ENCODE assay signal across 23 cellular contexts in genomic region chr2:38159171-38159570, GRCh38.
A peak's percentile ranks its signal among the peaks of the same experiment; 100 is the strongest.
DNase-seq lines count a peak whose midpoint lies in the region; ATAC-seq and TF ChIP-seq lines count a peak whose summit lies in the region.
"Had no signal": no experiment of that assay in that cellular context is flagged by ENCODE, and none has a peak within 500 bp of the region (broad histone marks: within the 10 kb centered on the region; RNA-seq: fewer than 3 reads in every experiment).

No MANE protein-coding gene starts in this region.

- H3K4me1 Mint-ChIP-seq in chondrocyte (ENCODE audit: low read depth): peaks cover 35% of the 10 kb centered on the region
- H3K4me1 Mint-ChIP-seq: activated CD8-positive, alpha-beta memory T cell treated with anti-CD3 and anti-CD28 coated beads, Interleukin-2, amount 10 ng/mL, durations not matched to agents 7 days and 5 days; activated naive CD8-positive, alpha-beta T cell treated with anti-CD3 and anti-CD28 coated beads for 36 hours; IgD-negative memory B cell; stimulated activated naive CD8-positive, alpha-beta T cell treated with anti-CD3 and anti-CD28 coated beads, Interleukin-15, amount 100 ng/mL, for 72 hours had no signal

- H3K36me3 ChIP-seq in esophagus muscularis mucosa (no peaks in the 10 kb centered on the region), lower lobe of right lung (no peaks in the 10 kb centered on the region), thyroid gland (no peaks in the 10 kb centered on the region)

- H3K4me1 ChIP-seq in esophagus muscularis mucosa: peaks cover 0 to 45% (median 44%) of the 10 kb centered on the region in 4 donors
- peaks cover 27% of the 10 kb centered on the region for H3K4me1 ChIP-seq in lower lobe of right lung
- H3K4me1 ChIP-seq in thyroid gland: peaks cover 25 to 29% of the 10 kb centered on the region in 2 donors

- H3K27me3 ChIP-seq in esophagus muscularis mucosa (no peaks in the 10 kb centered on the region), lower lobe of right lung (ENCODE audit: low read depth) (no peaks in the 10 kb centered on the region), thyroid gland (no peaks in the 10 kb centered on the region)

- TF ChIP-seq POLR2A in esophagus muscularis mucosa (IDR thresholded peaks at IDR 0.05; ENCODE audit: low read depth): no peak
- no peak for TF ChIP-seq POLR2A in thyroid gland (IDR thresholded peaks at IDR 0.05)

- H3K27ac ChIP-seq in VCaP (peak overlapping the region; percentile 95), esophagus muscularis mucosa (replicated peaks in 1 of 4) (peak overlapping the region; percentile 58 to 74 (median 60)), lower lobe of right lung (peak overlapping the region; percentile 55), thyroid gland (peak overlapping the region; percentile 64 to 77 (median 76))
- H3K27ac ChIP-seq: epithelial cell of prostate had no signal

- H3K36me3 Mint-ChIP-seq in chondrocyte (ENCODE audit: low read depth): peaks cover 2% of the 10 kb centered on the region
- H3K36me3 Mint-ChIP-seq: activated CD8-positive, alpha-beta memory T cell treated with anti-CD3 and anti-CD28 coated beads, Interleukin-2, amount 10 ng/mL, durations not matched to agents 7 days and 5 days; activated naive CD8-positive, alpha-beta T cell treated with anti-CD3 and anti-CD28 coated beads for 36 hours; IgD-negative memory B cell had no signal

- H3K9me3 Mint-ChIP-seq in chondrocyte (ENCODE audit: low read depth): no peaks in the 10 kb centered on the region
- H3K9me3 Mint-ChIP-seq: activated naive CD8-positive, alpha-beta T cell treated with anti-CD3 and anti-CD28 coated beads for 36 hours; CD4-positive, alpha-beta T cell; GM23338; stimulated activated naive CD8-positive, alpha-beta T cell treated with anti-CD3 and anti-CD28 coated beads, Interleukin-15, amount 100 ng/mL, for 72 hours had no signal

- DNase-seq in esophagus muscularis mucosa (ENCODE audit: extremely low spot score) (no peak), lower lobe of right lung (no peak), thyroid gland (no peak), chondrocyte (ENCODE audit: low spot score) (no peak), SHP77 (lab: John Stamatoyannopoulos, UW) (no peak)
- no peak for DNase-seq in central memory CD4-positive, alpha-beta T cell
- no peak for DNase-seq in stimulated activated naive CD8-positive, alpha-beta T cell treated with anti-CD3 and anti-CD28 coated beads, Interleukin-15, Interleukin-2, amounts not matched to agents 100 U/mL and 50 U/mL, for 24 hours
- DNase-seq: activated CD4-positive, alpha-beta T cell treated with anti-CD3 and anti-CD28 coated beads for 4 hours; activated CD8-positive, alpha-beta memory T cell treated with anti-CD3 and anti-CD28 coated beads, Interleukin-2, amount 10 ng/mL, durations not matched to agents 7 days and 5 days; activated naive CD8-positive, alpha-beta T cell treated with anti-CD3 and anti-CD28 coated beads for 36 hours; CD4-positive, alpha-beta T cell; DMS153; dorsolateral prefrontal cortex; GF-D8; kidney; small intestine; stimulated activated CD4-positive, alpha-beta T cell treated with anti-CD3 and anti-CD28 coated beads, Interleukin-2, amount 100 ng/mL, for 48 hours; stimulated activated naive CD8-positive, alpha-beta T cell treated with anti-CD3 and anti-CD28 coated beads, Interleukin-15, amount 100 ng/mL, for 72 hours; SW 1271 had no signal

- H3K9me3 ChIP-seq in esophagus muscularis mucosa (no peaks in the 10 kb centered on the region), lower lobe of right lung (no peaks in the 10 kb centered on the region), thyroid gland (no peaks in the 10 kb centered on the region)

- no peak for TF ChIP-seq EP300 in esophagus muscularis mucosa (IDR thresholded peaks at IDR 0.05)

- TF ChIP-seq CTCF in VCaP (conservative IDR thresholded peaks at IDR 0.05) (no peak), esophagus muscularis mucosa (IDR thresholded peaks at IDR 0.05) (no peak), lower lobe of right lung (IDR thresholded peaks at IDR 0.05) (no peak), thyroid gland (IDR thresholded peaks at IDR 0.05) (no peak), chondrocyte (IDR thresholded peaks at IDR 0.05) (no peak)

- no peak overlapping the region for H3K4me3 ChIP-seq in esophagus muscularis mucosa
- H3K4me3 ChIP-seq in lower lobe of right lung: no peak overlapping the region
- H3K4me3 ChIP-seq in thyroid gland (replicated peaks in 1 of 3): no peak overlapping the region
- H3K4me3 ChIP-seq: dorsolateral prefrontal cortex, GM23338 had no signal

- H3K4me3 Mint-ChIP-seq in chondrocyte (ENCODE audit: unreplicated experiment): no peak overlapping the region
- H3K4me3 Mint-ChIP-seq: activated CD8-positive, alpha-beta memory T cell treated with anti-CD3 and anti-CD28 coated beads, Interleukin-2, amount 10 ng/mL, durations not matched to agents 7 days and 5 days; activated naive CD8-positive, alpha-beta T cell treated with anti-CD3 and anti-CD28 coated beads for 36 hours; CD4-positive, alpha-beta T cell; GM23338; stimulated activated naive CD8-positive, alpha-beta T cell treated with anti-CD3 and anti-CD28 coated beads, Interleukin-15, amount 100 ng/mL, for 72 hours had no signal

- ATAC-seq in lower lobe of right lung: no peak
- ATAC-seq in stimulated activated naive CD8-positive, alpha-beta T cell treated with anti-CD3 and anti-CD28 coated beads, Interleukin-15, Interleukin-2, amounts not matched to agents 100 U/mL and 50 U/mL, for 24 hours: no peak
- ATAC-seq: activated CD8-positive, alpha-beta memory T cell treated with anti-CD3 and anti-CD28 coated beads, Interleukin-2, amount 10 ng/mL, durations not matched to agents 7 days and 5 days; stimulated activated naive CD8-positive, alpha-beta T cell treated with anti-CD3 and anti-CD28 coated beads, Interleukin-15, amount 100 ng/mL, for 72 hours had no signal

- intact Hi-C loops in esophagus muscularis mucosa (cut with DNase I) (no loop called here), lower lobe of right lung (cut with DNase I) (no loop called here), thyroid gland (cut with DNase I) (no loop called here)

- WGBS in esophagus muscularis mucosa: 72% methylated on average over 6 of the region's 6 CpGs
- WGBS in thyroid gland, 2 donors: 62 to 72% methylated on average over 6 of the region's 6 CpGs

- no peaks in the 10 kb centered on the region for H3K27me3 Mint-ChIP-seq in chondrocyte (ENCODE audit: low read depth)

- no peak overlapping the region for H3K27ac Mint-ChIP-seq in chondrocyte (ENCODE audit: unreplicated experiment)
- H3K27ac Mint-ChIP-seq: activated CD8-positive, alpha-beta memory T cell treated with anti-CD3 and anti-CD28 coated beads, Interleukin-2, amount 10 ng/mL, durations not matched to agents 7 days and 5 days; activated naive CD8-positive, alpha-beta T cell treated with anti-CD3 and anti-CD28 coated beads for 36 hours; CD4-positive, alpha-beta T cell; GM23338; IgD-negative memory B cell; stimulated activated naive CD8-positive, alpha-beta T cell treated with anti-CD3 and anti-CD28 coated beads, Interleukin-15, amount 100 ng/mL, for 72 hours had no signal
